Comparison of ENCODE assay signal across 8 cellular contexts in the genomic region with DNA sequence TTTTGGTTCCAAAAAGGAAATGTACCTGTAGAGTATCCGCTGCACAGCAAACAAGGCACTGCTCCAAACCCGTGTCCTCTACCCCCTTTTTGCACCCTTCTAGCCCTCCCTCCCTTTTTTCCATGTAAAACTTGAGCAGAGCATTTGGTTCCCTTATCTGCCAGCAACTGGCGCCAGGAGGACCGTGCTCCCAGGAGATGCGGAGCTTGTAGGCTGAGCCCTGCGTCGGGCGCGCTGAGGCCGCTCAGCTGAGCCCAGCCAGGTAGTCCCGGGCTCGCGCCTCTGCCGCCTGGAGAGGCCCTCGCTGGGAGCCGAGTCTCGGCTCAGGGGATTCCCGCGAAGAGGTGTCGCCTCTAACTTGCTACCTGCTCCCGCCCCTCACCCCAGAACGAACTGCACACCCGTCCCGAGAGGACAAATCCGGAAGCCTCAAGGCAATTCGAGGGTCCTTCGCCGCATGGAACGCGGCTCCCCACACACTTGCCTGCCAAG. TPM values are rescaled to one million over a fixed set of nuclear protein-coding genes. Genes with fewer than 3 reads are reported as not detected.
DNase-seq lines count a peak whose midpoint lies in the region; ATAC-seq and TF ChIP-seq lines count a peak whose summit lies in the region.

No MANE protein-coding gene starts in this region.

- ATAC-seq in GM18517 (IDR thresholded peaks at IDR 0.05; ENCODE audit: unreplicated experiment) = peak; percentile 41
- peak; percentile 65 for ATAC-seq in HG03045 (IDR thresholded peaks at IDR 0.05; ENCODE audit: unreplicated experiment)

- H3K27me3 ChIP-seq in ACC112 (ENCODE audit: insufficient read depth, low read length) = no peaks in the 10 kb centered on the region
- H3K27me3 ChIP-seq in mucosa of rectum (ENCODE audit: control insufficient read depth in 2 of 2, insufficient read depth in 2 of 2, low read length in 2 of 2) = no peaks in the 10 kb centered on the region

- peaks cover 10% of the 10 kb centered on the region for H3K36me3 Mint-ChIP-seq in endothelial cell (ENCODE audit: low read depth, unreplicated experiment)

- H3K9me3 Mint-ChIP-seq in endothelial cell (ENCODE audit: unreplicated experiment) = no peaks in the 10 kb centered on the region

- peak overlapping the region; percentile 91 for H2AFZ ChIP-seq in ACC112 (ENCODE audit: low read length, unreplicated experiment)

- no peaks in the 10 kb centered on the region for H3K9me3 ChIP-seq in mucosa of rectum (ENCODE audit: control insufficient read depth in 2 of 2, low read length in 2 of 2)

- H3K36me3 ChIP-seq in ACC112 (ENCODE audit: insufficient read depth, low read length) (no peaks in the 10 kb centered on the region), mucosa of rectum (ENCODE audit: control insufficient read depth in 2 of 2, insufficient read depth in 2 of 2, low read length in 2 of 2) (peaks cover 0 to 3% of the 10 kb centered on the region in 2 donors)

- H3K4me3 Mint-ChIP-seq in endothelial cell (ENCODE audit: unreplicated experiment) = peak overlapping the region; percentile 98

- H3K4me1 ChIP-seq in ACC112 (ENCODE audit: control insufficient read depth, insufficient read depth, low read length, unreplicated experiment) (peaks cover 24% of the 10 kb centered on the region), mucosa of rectum (ENCODE audit: control insufficient read depth in 2 of 2, insufficient read depth in 2 of 2, low read length in 2 of 2) (peaks cover 7 to 14% of the 10 kb centered on the region in 2 donors)

- peaks cover 17% of the 10 kb centered on the region for H3K27me3 Mint-ChIP-seq in endothelial cell (ENCODE audit: unreplicated experiment)

- H3K79me2 ChIP-seq in ACC112 (ENCODE audit: control insufficient read depth, insufficient read depth, low read length, unreplicated experiment) = peaks cover 59% of the 10 kb centered on the region

- H3K27ac Mint-ChIP-seq in endothelial cell (ENCODE audit: unreplicated experiment) = peak overlapping the region; percentile 84

- peak overlapping the region; percentile 78 to 93 for H3K9ac ChIP-seq in mucosa of rectum (ENCODE audit: low read depth in 1 of 2, low read length in 2 of 2)

- no peak for TF ChIP-seq CTCF in endothelial cell (IDR thresholded peaks at IDR 0.05; ENCODE audit: unreplicated experiment)

- H3K27ac ChIP-seq in ACC112 (ENCODE audit: low read depth, low read length) (peak overlapping the region; percentile 80), mucosa of rectum (ENCODE audit: low read depth in 2 of 2, low read length in 2 of 2) (peak overlapping the region; percentile 87 to 97)

- peak overlapping the region; percentile 99 for H3K4me3 ChIP-seq in ACC112 (ENCODE audit: low read depth, low read length)
- peak overlapping the region; percentile 90 to 95 for H3K4me3 ChIP-seq in mucosa of rectum (ENCODE audit: low read length in 2 of 2)

- DNase-seq in NCI-H69 (lab: John Stamatoyannopoulos, UW) (peak; percentile 85), endothelial cell (ENCODE audit: low spot score) (peak; percentile 55)
- DNase-seq in activated CD8-positive, alpha-beta memory T cell treated with anti-CD3 and anti-CD28 coated beads, Interleukin-2, amount 50 U/mL, for 4 hours = peak; percentile 75
- DNase-seq in stimulated activated CD8-positive, alpha-beta memory T cell treated with anti-CD3 and anti-CD28 coated beads, Interleukin-7, amount 100 ng/mL, for 4 hours (ENCODE audit: low read depth in 2 of 2) = peak; percentile 65 to 71

- peaks cover 14% of the 10 kb centered on the region for H3K4me1 Mint-ChIP-seq in endothelial cell (ENCODE audit: unreplicated experiment)

RNA-seq across cellular contexts. Expression of a gene that starts 0.6 kb away (rescaled TPM):
- 22.6 TPM for total RNA-seq in endothelial cell (ENCODE audit: unreplicated experiment)

Comparison
In these comparisons a context has a peak if more than half of its experiments do, and no peak if none do; other contexts are left out.
1. Peak in every context shown above with its lines: DNase-seq, ATAC-seq, H3K4me3 ChIP-seq and H3K27ac ChIP-seq.